ENCODE assay signal across 8 cellular contexts in the genomic region with DNA sequence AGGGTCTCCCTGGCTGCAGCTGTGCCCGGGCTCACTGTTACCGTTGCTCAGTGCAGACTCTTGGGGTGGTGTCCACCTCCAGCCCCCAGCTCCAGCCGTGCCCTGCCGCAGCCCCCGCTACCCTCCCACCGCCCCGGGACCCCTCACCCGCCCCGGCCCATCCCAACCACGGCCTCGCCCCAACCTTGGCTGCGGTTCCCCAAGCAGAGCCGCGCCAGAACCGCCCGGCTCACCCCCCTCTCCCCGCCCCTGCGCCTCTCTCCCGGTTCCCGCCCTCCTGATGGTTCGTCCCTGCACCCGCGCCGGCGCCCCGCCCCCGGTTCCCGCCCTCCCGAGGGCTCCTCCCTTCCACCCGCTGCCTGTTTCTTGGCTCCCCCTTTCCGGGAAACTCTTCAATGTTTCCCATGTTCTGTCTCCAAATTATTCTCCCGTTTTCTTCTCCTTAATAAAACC. TPM values are rescaled to one million over a fixed set of nuclear protein-coding genes. Genes with fewer than 3 reads are reported as not detected.
DNase-seq lines count a peak whose midpoint lies in the region; ATAC-seq and TF ChIP-seq lines count a peak whose summit lies in the region.

No MANE protein-coding gene starts in this region.

- peak; percentile 94 for ATAC-seq in left colon
- no peak for ATAC-seq in HG02870 (IDR thresholded peaks at IDR 0.05; ENCODE audit: unreplicated experiment)

- intact Hi-C loops in left colon (cut with DNase I, micrococcal nuclease), result no loop called here

- POLR2A ChIA-PET in AG04450 (lab: Yijun Ruan, JAX), result no interaction called here

- no peak for DNase-seq in AG04450 (ENCODE audit: low read depth, low spot score)
- peak; percentile 84 for DNase-seq in GM20000 (ENCODE audit: low spot score)
- DNase-seq in NCI-H1694 (lab: John Stamatoyannopoulos, UW), result peak; percentile 36
- DNase-seq in dedifferentiated amniotic fluid mesenchymal stem cell (ENCODE audit: extremely low spot score), result peak; percentile 32
- DNase-seq in left colon, result peak; percentile 86 to 90
- peak in 3 of 4 experiments; percentile 32 to 68 (median 53) for DNase-seq in stimulated activated CD4-positive, alpha-beta T cell treated with anti-CD3 and anti-CD28 coated beads, Interleukin-1b, Interleukin-23, amount 100 ng/mL, for 24 hours (ENCODE audit: low read depth in 4 of 4, low spot score in 1 of 4)

- H3K4me3 ChIP-seq in AG04450 (ENCODE audit: low read depth, low read length) (peak overlapping the region; percentile 58), WI38 (ENCODE audit: low read depth, low read length) (peak overlapping the region; percentile 55)

- peaks cover 17% of the 10 kb centered on the region for H3K9me3 ChIP-seq in AG04450 (ENCODE audit: control insufficient read depth, insufficient read depth, low read length)

- no peaks in the 10 kb centered on the region for H3K27me3 ChIP-seq in AG04450 (ENCODE audit: control insufficient read depth, insufficient read depth, low read length)

- H3K27ac ChIP-seq in AG04450 (ENCODE audit: low read depth, low read length), result no peak overlapping the region

- CTCF ChIA-PET in AG04450 (lab: Charles Lee), result no interaction called here

- TF ChIP-seq CTCF in AG04450 (IDR thresholded peaks at IDR 0.05; ENCODE audit: low read depth, low read length) (no peak), GM20000 (IDR thresholded peaks at IDR 0.05; ENCODE audit: extremely low read depth, missing control alignments) (no peak), WI38 (IDR thresholded peaks at IDR 0.05; ENCODE audit: low read depth, low read length) (no peak)

RNA-seq across cellular contexts. Expression of a gene that starts 40.3 kb away (rescaled TPM):
- polyA plus RNA-seq in AG04450 (2011; rRNA removed), result 85.8 and 105 TPM in 2 replicates
- 101 and 113 TPM in 2 replicates for polyA minus RNA-seq in AG04450 (2011; rRNA and poly(A)+ RNA removed)
- 100 to 1,000 TPM; 116 to 121 TPM for total RNA-seq in left colon
